ENCODE assay signal across 8 cellular contexts in genomic region chr7:42237891-42238531, GRCh38. TPM values are rescaled to one million over a fixed set of nuclear protein-coding genes. Genes with fewer than 3 reads are reported as not detected.
DNase-seq lines count a peak whose midpoint lies in the region; ATAC-seq and TF ChIP-seq lines count a peak whose summit lies in the region.

No MANE protein-coding gene starts in this region.

- H3K9me3 ChIP-seq in A673 (ENCODE audit: low read depth, low read length, poor library complexity, severe bottlenecking) (no peaks in the 10 kb centered on the region), adrenal gland (replicated peaks in 1 of 3) (no peaks in the 10 kb centered on the region)
- H3K9me3 ChIP-seq in effector memory CD4-positive, alpha-beta T cell (ENCODE audit: control insufficient read depth, low read length), result no peaks in the 10 kb centered on the region

- peak; percentile 59 for ATAC-seq in left ventricle myocardium superior

- 3 to 11% (median 9%) methylated on average over 19 to 49 of the region's 54 CpGs for WGBS in adrenal gland, 4 donors

- TSS peak; percentile 93 for BruUV-seq in A673 (replicated peaks; lab: Mats Ljungman, UMichigan)

- TF ChIP-seq CTCF in A673 (conservative IDR thresholded peaks at IDR 0.05; ENCODE audit: low read depth, low read length), result no peak
- TF ChIP-seq CTCF in adrenal gland (IDR thresholded peaks at IDR 0.05), result no peak

- POLR2A ChIA-PET in A673 (lab: Charles Lee; ENCODE audit: low non-redundant PET), result no interaction called here

- intact Hi-C loops in A673 (cut with micrococcal nuclease; ENCODE audit: unreplicated experiment), result loop anchor here (5.0 to 10.0 kb wide), 2 partner anchors 246 to 607 kb away; no protein-coding TSS in a partner anchor
- intact Hi-C loops in adrenal gland (cut with DNase I), result no loop called here
- intact Hi-C loops in left ventricle myocardium superior (cut with micrococcal nuclease), result no loop called here
- intact Hi-C loops in posterior vena cava (cut with DNase I), result no loop called here

- H3K4me1 ChIP-seq in A673 (ENCODE audit: insufficient read depth, low read length, poor library complexity, severe bottlenecking) (peaks cover 46% of the 10 kb centered on the region), adrenal gland (replicated peaks in 1 of 2) (peaks cover 8 to 19% of the 10 kb centered on the region in 2 donors)
- H3K4me1 ChIP-seq in effector memory CD4-positive, alpha-beta T cell (ENCODE audit: control insufficient read depth, insufficient read depth, low read length, poor library complexity, severe bottlenecking), result peaks cover 13% of the 10 kb centered on the region

- H3K27ac ChIP-seq in A673 (ENCODE audit: low read depth, low read length, poor library complexity, severe bottlenecking), result peak overlapping the region; percentile 88
- peak overlapping the region in 4 of 5 donors; percentile 57 to 94 (median 93) for H3K27ac ChIP-seq in adrenal gland
- no peak overlapping the region for H3K27ac ChIP-seq in effector memory CD4-positive, alpha-beta T cell (ENCODE audit: insufficient read depth, low read length, poor library complexity, severe bottlenecking)

- no peak for TF ChIP-seq POLR2A in adrenal gland (IDR thresholded peaks at IDR 0.05)

- H3K36me3 ChIP-seq in A673 (ENCODE audit: insufficient read depth, low read length, poor library complexity, severe bottlenecking) (no peaks in the 10 kb centered on the region), adrenal gland (replicated peaks in 1 of 2) (no peaks in the 10 kb centered on the region)
- H3K36me3 ChIP-seq in effector memory CD4-positive, alpha-beta T cell (ENCODE audit: control insufficient read depth, insufficient read depth, low read length), result no peaks in the 10 kb centered on the region

- CTCF ChIA-PET in A673 (lab: Charles Lee), result no interaction called here

- peak overlapping the region; percentile 89 for H3K4me3 ChIP-seq in A673 (ENCODE audit: low read depth, low read length, poor library complexity, severe bottlenecking)
- peak overlapping the region in 2 of 4 donors; percentile 88 to 93 for H3K4me3 ChIP-seq in adrenal gland
- H3K4me3 ChIP-seq in effector memory CD4-positive, alpha-beta T cell (ENCODE audit: insufficient read depth, low read depth, low read length, poor library complexity, severe bottlenecking), result no peak overlapping the region

- peak; percentile 82 for DNase-seq in A673 (ENCODE audit: low spot score)
- DNase-seq in HCEC 1CT, result peak; percentile 64
- DNase-seq in adrenal gland, result peak; percentile 66 to 89 (median 72)
- DNase-seq in left ventricle myocardium superior, result peak; percentile 82
- peak; percentile 87 for DNase-seq in posterior vena cava (ENCODE audit: low spot score)
- DNase-seq in effector memory CD4-positive, alpha-beta T cell, result no peak
- DNase-seq in HPDE6-E6E7 (ENCODE audit: extremely low spot score), result no peak
- DNase-seq in stimulated activated CD4-positive, alpha-beta T cell treated with anti-CD3 and anti-CD28 coated beads, Interleukin-1b, Interleukin-23, amount 100 ng/mL, for 48 hours, result no peak

- H3K27me3 ChIP-seq in A673 (replicated peaks; ENCODE audit: insufficient read depth, low read depth, low read length, poor library complexity), result no peaks in the 10 kb centered on the region
- H3K27me3 ChIP-seq in adrenal gland, result no peaks in the 10 kb centered on the region
- peaks cover 20% of the 10 kb centered on the region for H3K27me3 ChIP-seq in effector memory CD4-positive, alpha-beta T cell (replicated peaks; ENCODE audit: control insufficient read depth, insufficient read depth, low read length, poor library complexity, severe bottlenecking)

RNA-seq across cellular contexts. Expression of gene GLI3, which starts 1.0 kb away (rescaled TPM):
- 52.6 and 58.7 TPM in 2 replicates for total RNA-seq in A673 (2021)
- 10 to 100 TPM in 3 of 8 donors, 1 to 10 TPM in 5; 2.7 to 18.0 (median 6.5) TPM for total RNA-seq in adrenal gland
- 1 to 10 TPM; 1.1 to 2.4 (median 1.7) TPM for polyA plus RNA-seq in adrenal gland
- 4.4 TPM for total RNA-seq in left ventricle myocardium superior
- 10 to 100 TPM; 24.8 to 27.2 TPM for total RNA-seq in posterior vena cava

Comparison
In these comparisons a context has a peak if more than half of its experiments do, and no peak if none do; other contexts are left out.
1. DNase-seq: peak in A673 (single experiment), HCEC 1CT (single experiment), adrenal gland (7 of 7), left ventricle myocardium superior (single experiment) and posterior vena cava (single experiment); none in effector memory CD4-positive, alpha-beta T cell (0 of 3), HPDE6-E6E7 (single experiment) and stimulated activated CD4-positive, alpha-beta T cell treated with anti-CD3 and anti-CD28 coated beads, Interleukin-1b, Interleukin-23, amount 100 ng/mL, for 48 hours (single experiment).